10 cellular contexts compared by ENCODE assay signal in the genomic region with DNA sequence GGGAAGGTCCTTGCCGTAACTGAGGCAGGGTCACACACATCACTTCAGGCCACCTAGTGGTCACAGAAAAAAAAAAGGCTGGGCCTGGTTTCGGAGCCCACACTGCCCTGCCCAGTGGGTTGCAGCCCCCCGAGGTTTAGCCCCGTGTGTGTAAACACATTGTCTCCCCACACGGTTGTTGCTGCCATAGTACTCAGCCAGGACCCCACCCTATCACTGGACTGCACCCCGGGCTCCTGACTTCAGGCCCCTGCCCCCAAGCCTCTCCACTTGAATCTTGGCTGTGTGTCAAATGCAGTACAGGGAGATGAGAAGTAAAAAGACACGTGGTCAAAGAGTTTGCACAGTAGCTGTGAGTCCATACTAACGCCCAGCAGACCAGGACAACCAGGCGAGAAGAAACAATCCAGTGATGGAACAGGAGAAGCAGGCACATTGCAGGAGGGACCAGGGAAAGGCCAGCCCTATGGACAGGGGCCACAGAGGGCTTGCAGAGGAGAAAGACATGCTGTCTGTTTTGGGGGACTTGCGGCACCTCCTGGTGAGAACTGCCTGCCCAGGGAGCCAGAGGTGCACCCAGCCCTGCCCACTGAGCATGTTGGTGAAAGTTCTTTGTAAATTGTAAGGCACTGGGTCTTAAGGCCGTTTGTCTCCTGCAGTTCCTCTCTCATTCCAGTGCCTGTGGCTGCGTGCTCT.
DNase-seq lines count a peak whose midpoint lies in the region; TF ChIP-seq lines count a peak whose summit lies in the region.
"Had no signal": no experiment of that assay in that cellular context is flagged by ENCODE, and none has a peak within 500 bp of the region (broad histone marks: within the 10 kb centered on the region; RNA-seq: fewer than 3 reads in every experiment).

No MANE protein-coding gene starts in this region.

- H3K27me3 Mint-ChIP-seq in endodermal cell (ENCODE audit: insufficient read depth) (peaks cover 20% of the 10 kb centered on the region), neural progenitor cell (ENCODE audit: insufficient read depth, low read depth) (peaks cover 12% of the 10 kb centered on the region)

- peaks cover 2% of the 10 kb centered on the region for H3K36me3 Mint-ChIP-seq in endodermal cell (ENCODE audit: low read depth)
- peaks cover 2% of the 10 kb centered on the region for H3K36me3 Mint-ChIP-seq in neural progenitor cell

- H3K9me3 ChIP-seq in endodermal cell (ENCODE audit: control insufficient read depth, low read length) (no peaks in the 10 kb centered on the region), neural progenitor cell (ENCODE audit: low read depth) (no peaks in the 10 kb centered on the region)

- H3K4me2 ChIP-seq in neural progenitor cell, result no peak overlapping the region

- H3K9ac ChIP-seq in endodermal cell (ENCODE audit: extremely low read depth, low read length, poor library complexity, severe bottlenecking), result no peak overlapping the region
- H3K9ac ChIP-seq in neural progenitor cell, result no peak overlapping the region

- TF ChIP-seq POLR2A in NB4 (IDR thresholded peaks at IDR 0.05; ENCODE audit: extremely low read depth, insufficient read length), result no peak

- no peaks in the 10 kb centered on the region for H3K79me2 ChIP-seq in neural progenitor cell (ENCODE audit: low read depth)

- no peak overlapping the region for H2AFZ ChIP-seq in neural progenitor cell (replicated peaks)

- H3K4me3 ChIP-seq in NB4 (ENCODE audit: low read depth, low read length) (no peak overlapping the region), endodermal cell (ENCODE audit: low read length) (no peak overlapping the region), neural progenitor cell (no peak overlapping the region)
- H3K4me3 ChIP-seq: skin epidermis had no signal

- DNase-seq in ELR (ENCODE audit: low read depth) (peak; percentile 20), NB4 (ENCODE audit: low read depth) (no peak), endodermal cell (peak; percentile 37), neural progenitor cell (ENCODE audit: low spot score) (peak; percentile 20), dedifferentiated amniotic fluid mesenchymal stem cell (ENCODE audit: extremely low spot score) (no peak), NCI-H2107 treated with DMSO at 0.1 percent for 48 hours (lab: John Stamatoyannopoulos, UW; ENCODE audit: unreplicated experiment) (no peak)
- no peak for DNase-seq in effector CD4-positive, alpha-beta T cell
- no peak for DNase-seq in stimulated activated CD4-positive, alpha-beta T cell treated with anti-CD3 and anti-CD28 coated beads, Interleukin-4, amount 100 ng/mL, for 24 hours
- DNase-seq: activated effector memory CD4-positive, alpha-beta T cell treated with anti-CD3 and anti-CD28 coated beads, Interleukin-2, amount 50 U/mL, for 16 hours had no signal

- H3K9me3 Mint-ChIP-seq in endodermal cell (no peaks in the 10 kb centered on the region), neural progenitor cell (no peaks in the 10 kb centered on the region)

- peak; percentile 25 for TF ChIP-seq CTCF in NB4 (IDR thresholded peaks at IDR 0.05; ENCODE audit: low read depth, low read length)
- TF ChIP-seq CTCF in endodermal cell (conservative IDR thresholded peaks at IDR 0.05), result peak; percentile 74
- peak; percentile 54 for TF ChIP-seq CTCF in neural progenitor cell (IDR thresholded peaks at IDR 0.05)

- H3K4me3 Mint-ChIP-seq in endodermal cell, result no peak overlapping the region
- peak overlapping the region; percentile 8 for H3K4me3 Mint-ChIP-seq in neural progenitor cell

- H3K4me1 Mint-ChIP-seq in endodermal cell (peaks cover 19% of the 10 kb centered on the region), neural progenitor cell (peaks cover 8% of the 10 kb centered on the region)

- no peaks in the 10 kb centered on the region for H3K36me3 ChIP-seq in endodermal cell (ENCODE audit: control insufficient read depth, insufficient read depth, low read length)
- H3K36me3 ChIP-seq in neural progenitor cell, result no peaks in the 10 kb centered on the region

- 87 to 88% methylated on average over 7 to 12 of the region's 12 CpGs for WGBS in endodermal cell (ENCODE audit: insufficient coverage in 1 of 2, insufficient read length in 1 of 2), 2 experiments

- peaks cover 13% of the 10 kb centered on the region for H3K4me1 ChIP-seq in endodermal cell (ENCODE audit: control insufficient read depth, insufficient read depth, low read length)
- H3K4me1 ChIP-seq in neural progenitor cell, result no peaks in the 10 kb centered on the region

- H3K27me3 ChIP-seq in endodermal cell (ENCODE audit: control insufficient read depth, insufficient read depth, low read length, poor library complexity, severe bottlenecking) (peaks cover 17% of the 10 kb centered on the region), neural progenitor cell (no peaks in the 10 kb centered on the region)

- no peaks in the 10 kb centered on the region for H4K20me1 ChIP-seq in neural progenitor cell (ENCODE audit: low read depth)

- H3K27ac Mint-ChIP-seq in endodermal cell, result no peak overlapping the region
- H3K27ac Mint-ChIP-seq in neural progenitor cell, result peak overlapping the region; percentile 42

- H3K27ac ChIP-seq in endodermal cell (ENCODE audit: low read depth, low read length) (no peak overlapping the region), neural progenitor cell (no peak overlapping the region)

- H3F3A ChIP-seq in neural progenitor cell (ENCODE audit: low read depth), result no peaks in the 10 kb centered on the region

Comparison
In these comparisons a context has a peak if more than half of its experiments do, and no peak if none do; other contexts are left out.
1. DNase-seq: peak in ELR (single experiment), endodermal cell (single experiment) and neural progenitor cell (single experiment); none in NB4 (single experiment), dedifferentiated amniotic fluid mesenchymal stem cell (single experiment), effector CD4-positive, alpha-beta T cell (single experiment), NCI-H2107 treated with DMSO at 0.1 percent for 48 hours (single experiment) and stimulated activated CD4-positive, alpha-beta T cell treated with anti-CD3 and anti-CD28 coated beads, Interleukin-4, amount 100 ng/mL, for 24 hours (single experiment).
2. Peak in every context shown above with its lines, with median percentiles within 50 percentile points of each other: CTCF ChIP-seq.